ENCODE assay signal across 16 cellular contexts in the genomic region with DNA sequence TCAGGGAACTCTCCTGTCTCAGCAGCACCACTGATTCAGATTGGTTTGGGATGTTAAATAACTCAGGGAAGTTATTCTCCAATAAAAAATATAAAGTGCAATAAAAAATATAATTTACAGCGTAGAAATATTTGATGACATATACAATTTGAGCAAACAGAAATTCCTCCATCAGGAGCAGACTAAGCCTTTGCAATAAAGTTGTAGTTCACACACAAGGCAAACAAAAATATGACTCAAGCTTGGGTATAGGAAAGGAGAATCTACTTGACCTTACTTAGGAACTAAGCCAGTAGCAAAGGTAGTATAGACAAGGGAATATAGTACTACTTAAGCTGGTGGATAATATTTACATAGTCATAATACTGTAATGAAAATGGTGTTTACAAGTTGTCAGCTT.
DNase-seq lines count a peak whose midpoint lies in the region; ATAC-seq lines count a peak whose summit lies in the region.
"Had no signal": no experiment of that assay in that cellular context is flagged by ENCODE, and none has a peak within 500 bp of the region (broad histone marks: within the 10 kb centered on the region; RNA-seq: fewer than 3 reads in every experiment).

No MANE protein-coding gene starts in this region.

- intact Hi-C loops in left colon (cut with DNase I, micrococcal nuclease), result no loop called here

- ATAC-seq in left colon, result peak; percentile 77

- DNase-seq in DMS153 treated with DMSO at 0.1 percent for 48 hours (lab: John Stamatoyannopoulos, UW; ENCODE audit: unreplicated experiment), result peak; percentile 7
- DNase-seq in DMS153 (lab: John Stamatoyannopoulos, UW), result no peak
- DNase-seq in DMS53 treated with DMSO at 0.1 percent for 48 hours (lab: John Stamatoyannopoulos, UW; ENCODE audit: unreplicated experiment), result peak; percentile 47
- no peak for DNase-seq in left colon
- DNase-seq in activated naive CD4-positive, alpha-beta T cell treated with anti-CD3 and anti-CD28 coated beads, Interleukin-2, amount 50 U/mL, for 16 hours, result no peak
- DNase-seq in foreskin melanocyte, result no peak
- DNase-seq: ACHN; AML-193; BE2C; Calu3; CD4-positive, alpha-beta memory T cell; COR-L47; DND-41; GM23248; H7; HCEC 1CT had no signal

Comparison
In these comparisons a context has a peak if more than half of its experiments do, and no peak if none do; other contexts are left out.
1. DNase-seq: peak in DMS153 treated with DMSO at 0.1 percent for 48 hours (single experiment) and DMS53 treated with DMSO at 0.1 percent for 48 hours (single experiment); none in DMS153 (single experiment), left colon (0 of 2), activated naive CD4-positive, alpha-beta T cell treated with anti-CD3 and anti-CD28 coated beads, Interleukin-2, amount 50 U/mL, for 16 hours (single experiment) and foreskin melanocyte (single experiment).